In the genomic region with DNA sequence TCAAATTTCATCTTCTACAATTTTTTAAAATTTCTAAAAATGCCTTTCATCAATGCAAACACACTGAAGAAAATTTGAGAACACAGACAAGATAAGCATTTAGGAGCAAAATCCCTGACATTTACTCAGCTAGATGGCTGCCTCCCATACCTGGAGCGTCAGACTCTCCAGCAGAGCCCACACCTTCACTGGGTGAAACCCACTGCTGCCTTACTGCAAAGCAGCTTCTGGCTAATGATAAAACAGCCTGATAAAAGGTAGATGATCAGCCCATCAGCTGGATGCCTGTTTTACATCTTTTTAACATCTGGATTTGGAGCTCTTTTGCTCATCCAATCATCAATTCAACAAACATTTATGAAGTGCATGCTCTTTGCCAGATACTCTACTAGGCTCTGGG, we compare ENCODE assay signal across 24 cellular contexts.
"Had no signal": no experiment of that assay in that cellular context is flagged by ENCODE, and none has a peak within 500 bp of the region (broad histone marks: within the 10 kb centered on the region; RNA-seq: fewer than 3 reads in every experiment).

No MANE protein-coding gene starts in this region.

- ATAC-seq: gastroesophageal sphincter; left lobe of liver; natural killer cell treated with Interleukin-12 subunit alpha and Interleukin-12 subunit beta and Interleukin-15 and Interleukin-18, amount 100 ng/mL, for 72 hours; stimulated activated naive B cell treated with anti-CD40 and anti-IgM and Interleukin-4, amounts not matched to agents 10 μg/mL and 1 μg/mL and 100 μg/mL, for 72 hours; stimulated activated naive CD8-positive, alpha-beta T cell treated with anti-CD3 and anti-CD28 coated beads, Interleukin-15, amount 100 ng/mL, for 72 hours; upper lobe of right lung had no signal

- DNase-seq: dorsolateral prefrontal cortex; effector CD8-positive, alpha-beta T cell; glutamatergic neuron; islet precursor cell; midbrain; nucleus accumbens; ovary; sigmoid colon; stimulated activated CD4-positive, alpha-beta T cell treated with anti-CD3 and anti-CD28 coated beads, Interleukin-2, amount 100 ng/mL, for 24 hours; stimulated activated CD4-positive, alpha-beta T cell treated with anti-CD3 and anti-CD28 coated beads, Interleukin-4, amount 100 ng/mL, for 4 hours; stimulated activated naive B cell treated with anti-CD40 and anti-IgM and Interleukin-4, amounts not matched to agents 10 μg/mL and 1 μg/mL and 100 μg/mL, for 72 hours; stimulated activated naive CD8-positive, alpha-beta T cell treated with anti-CD3 and anti-CD28 coated beads, Interleukin-15, amount 100 ng/mL, for 72 hours; testis; upper lobe of right lung had no signal

- H2AFZ ChIP-seq: neural progenitor cell had no signal

- H3K9me3 ChIP-seq: esophagus muscularis mucosa, gastroesophageal sphincter, ovary, right atrium auricular region, sigmoid colon, testis, tibial nerve, upper lobe of right lung, vagina had no signal

- H3K36me3 ChIP-seq: esophagus muscularis mucosa, neural progenitor cell, ovary, right atrium auricular region, sigmoid colon, tibial nerve, upper lobe of right lung, vagina had no signal

- H3K27ac ChIP-seq: dorsolateral prefrontal cortex, epithelial cell of prostate, esophagus muscularis mucosa, gastroesophageal sphincter, neural progenitor cell, ovary, right atrium auricular region, sigmoid colon, skin epidermis, testis, tibial nerve, upper lobe of right lung, vagina had no signal

- H3K4me1 ChIP-seq: neural progenitor cell, right atrium auricular region, upper lobe of right lung, vagina had no signal

- H3K4me2 ChIP-seq: neural progenitor cell had no signal

- H3K9ac ChIP-seq: neural progenitor cell had no signal

- H3K27me3 ChIP-seq: esophagus muscularis mucosa, gastroesophageal sphincter, neural progenitor cell, ovary, right atrium auricular region, sigmoid colon, testis, tibial nerve, upper lobe of right lung, vagina had no signal

- H3K4me3 ChIP-seq: dorsolateral prefrontal cortex, esophagus muscularis mucosa, gastroesophageal sphincter, neural progenitor cell, ovary, right atrium auricular region, sigmoid colon, skin epidermis, testis, tibial nerve, upper lobe of right lung, vagina had no signal
